Comparison of ENCODE assay signal across 1 cellular context in genomic region chr11:123062158-123062891, GRCh38.
TF ChIP-seq lines count a peak whose summit lies in the region.

No MANE protein-coding gene starts in this region.

TF ChIP-seq in A549, 52 proteins besides CTCF, POLR2A, EP300 and RAD21 (continued from another document):
- TF ChIP-seq REST (IDR thresholded peaks at IDR 0.05) = no peak
- no peak for TF ChIP-seq ESRRA (IDR thresholded peaks at IDR 0.05; ENCODE audit: borderline replicate concordance, low read length)
- peak; percentile 8; the same call in 1 of the 2 replicates for TF ChIP-seq PBX3 (IDR thresholded peaks at IDR 0.05)
- TF ChIP-seq SMC3 (IDR thresholded peaks at IDR 0.05) = no peak
- TF ChIP-seq HOXB5 (CRISPR knock-in tag; IDR thresholded peaks at IDR 0.05) = no peak
- no peak for TF ChIP-seq BCL3 (IDR thresholded peaks at IDR 0.05)
- TF ChIP-seq HES2 (IDR thresholded peaks at IDR 0.05) = no peak
- no peak for TF ChIP-seq FOSL2 (IDR thresholded peaks at IDR 0.05)
- TF ChIP-seq FOSL2 (CRISPR knock-in tag; IDR thresholded peaks at IDR 0.05) = no peak
- TF ChIP-seq ZC3H11A (IDR thresholded peaks at IDR 0.05) = no peak
- no peak for TF ChIP-seq MYC (IDR thresholded peaks at IDR 0.05; ENCODE audit: borderline replicate concordance, low read length)
- TF ChIP-seq KDM5A (IDR thresholded peaks at IDR 0.05) = no peak
- TF ChIP-seq MAFK (IDR thresholded peaks at IDR 0.05; ENCODE audit: partially characterized antibody) = no peak
- TF ChIP-seq FOSB (CRISPR knock-in tag; IDR thresholded peaks at IDR 0.05) = no peak
- no peak for TF ChIP-seq NR3C1 (IDR thresholded peaks at IDR 0.05)
- TF ChIP-seq HOXA7 (CRISPR knock-in tag; IDR thresholded peaks at IDR 0.05) = no peak
- TF ChIP-seq CHD4 (IDR thresholded peaks at IDR 0.05; ENCODE audit: borderline replicate concordance) = no peak
- no peak for TF ChIP-seq E2F6 (IDR thresholded peaks at IDR 0.05; ENCODE audit: borderline replicate concordance, low read depth)
- no peak for TF ChIP-seq SREBF2 (IDR thresholded peaks at IDR 0.05)
- no peak for TF ChIP-seq GATA3 (IDR thresholded peaks at IDR 0.05; ENCODE audit: borderline replicate concordance)
- TF ChIP-seq RNF2 (IDR thresholded peaks at IDR 0.05; ENCODE audit: borderline replicate concordance, low read depth) = no peak
- no peak for TF ChIP-seq HMGXB4 (CRISPR knock-in tag; IDR thresholded peaks at IDR 0.05; ENCODE audit: borderline replicate concordance)
- 0 out of 2 replicates have a peak, but pooled peaks have one; percentile 34 for TF ChIP-seq RFX5 (IDR thresholded peaks at IDR 0.05)
- TF ChIP-seq EHF (CRISPR knock-in tag; IDR thresholded peaks at IDR 0.05) = 0 out of 2 replicates have a peak, but pooled peaks have one; percentile 47
- no peak for TF ChIP-seq NPAS2 (CRISPR knock-in tag; IDR thresholded peaks at IDR 0.05; ENCODE audit: borderline replicate concordance)
- TF ChIP-seq ZSCAN20 (CRISPR knock-in tag; IDR thresholded peaks at IDR 0.05) = no peak
- TF ChIP-seq TP53 (CRISPR knock-in tag; IDR thresholded peaks at IDR 0.05) = no peak
- no peak for TF ChIP-seq EHMT2 (IDR thresholded peaks at IDR 0.05; ENCODE audit: low read depth)
- peak; percentile 11; the same call in 1 of the 2 replicates for TF ChIP-seq MAX (IDR thresholded peaks at IDR 0.05)
- no peak for TF ChIP-seq CHD2 (IDR thresholded peaks at IDR 0.05; ENCODE audit: low read length, partially characterized antibody)
- TF ChIP-seq HDAC2 (IDR thresholded peaks at IDR 0.05) = no peak
- no peak for TF ChIP-seq CBX2 (IDR thresholded peaks at IDR 0.05; ENCODE audit: borderline replicate concordance, low read depth)
- peak; percentile 76; the same call in 1 of the 2 replicates for TF ChIP-seq MAZ (IDR thresholded peaks at IDR 0.05; ENCODE audit: borderline replicate concordance, low read depth, low read length)
- TF ChIP-seq FOXS1 (CRISPR knock-in tag; IDR thresholded peaks at IDR 0.05) = no peak
- TF ChIP-seq PHF8 (IDR thresholded peaks at IDR 0.05; ENCODE audit: borderline replicate concordance, low read depth) = no peak
- TF ChIP-seq TFCP2L1 (CRISPR knock-in tag; IDR thresholded peaks at IDR 0.05) = no peak
- TF ChIP-seq ATOH8 (CRISPR knock-in tag; IDR thresholded peaks at IDR 0.05; ENCODE audit: low read depth) = no peak
TF ChIP-seq in A549: peak in this region for 6.
